In genomic region chr20:42895062-42895461, GRCh38 we compare ENCODE assay signal across 20 cellular contexts.
"Had no signal": no experiment of that assay in that cellular context is flagged by ENCODE, and none has a peak within 500 bp of the region (broad histone marks: within the 10 kb centered on the region; RNA-seq: fewer than 3 reads in every experiment).

No MANE protein-coding gene starts in this region.

- H3K27me3 Mint-ChIP-seq: IgD-negative memory B cell had no signal

- H3K27ac ChIP-seq: KMS-11, SJSA1, SK-N-MC had no signal

- H3K27ac Mint-ChIP-seq: IgD-negative memory B cell, T-cell had no signal

- H3K36me3 ChIP-seq: SJSA1 had no signal

- H3K4me1 Mint-ChIP-seq: IgD-negative memory B cell, T-cell had no signal

- H3K9me3 ChIP-seq: SJSA1 had no signal

- H3K36me3 Mint-ChIP-seq: IgD-negative memory B cell, T-cell had no signal

- DNase-seq: Kasumi-1, MV-4-11, NCI-H1048, NCI-H1436 treated with DMSO at 0.1 percent for 48 hours, NCI-H1694, NCI-H187 treated with DMSO at 0.1 percent for 48 hours, NCI-H2029 treated with DMSO at 0.1 percent for 48 hours, NCI-H2171 treated with DMSO at 0.1 percent for 48 hours, NCI-H345, NCI-H446 treated with DMSO at 0.1 percent for 48 hours, NCI-H510A treated with DMSO at 0.1 percent for 48 hours, NCI-H526, PC-3, SIG-M5, T-cell had no signal

- H3K4me3 ChIP-seq: K562, SJSA1, SK-N-MC had no signal

- H3K4me1 ChIP-seq: SJSA1 had no signal

- H3K27me3 ChIP-seq: SJSA1 had no signal

- H3K4me3 Mint-ChIP-seq: T-cell had no signal
